ENCODE assay signal across 8 cellular contexts in genomic region chr19:37719927-37720265, GRCh38. TPM values are rescaled to one million over a fixed set of nuclear protein-coding genes. Genes with fewer than 3 reads are reported as not detected.
A peak's percentile ranks its signal among the peaks of the same experiment; 100 is the strongest.
DNase-seq lines count a peak whose midpoint lies in the region; ATAC-seq and TF ChIP-seq lines count a peak whose summit lies in the region.

No MANE protein-coding gene starts in this region.

- TF ChIP-seq RAD21 in liver (IDR thresholded peaks at IDR 0.05), result no peak

- H3K27ac Mint-ChIP-seq in activated CD4-positive, alpha-beta T cell treated with anti-CD3 and anti-CD28 coated beads, Interleukin-2, amount 10 ng/mL, durations not matched to agents 7 days and 5 days, result peak overlapping the region; percentile 83

- H3K27ac ChIP-seq in adrenal gland (peak overlapping the region in 4 of 5 donors; percentile 15 to 78 (median 58)), liver (ENCODE audit: low read depth in 1 of 2, low read length in 2 of 2) (peak overlapping the region in 1 of 2 donors; percentile 54), thyroid gland (peak overlapping the region in 2 of 3 donors; percentile 71 to 81)

- peaks cover 18% of the 10 kb centered on the region for H3K9me3 Mint-ChIP-seq in activated CD4-positive, alpha-beta T cell treated with anti-CD3 and anti-CD28 coated beads, Interleukin-2, amount 10 ng/mL, durations not matched to agents 7 days and 5 days

- POLR2A ChIA-PET in activated CD4-positive, alpha-beta T cell treated with anti-CD3 and anti-CD28 coated beads, Interleukin-2, amount 10 ng/mL, durations not matched to agents 7 days and 5 days (lab: Charles Lee), result no interaction called here

- peaks cover 20% of the 10 kb centered on the region for H3K36me3 Mint-ChIP-seq in activated CD4-positive, alpha-beta T cell treated with anti-CD3 and anti-CD28 coated beads, Interleukin-2, amount 10 ng/mL, durations not matched to agents 7 days and 5 days (ENCODE audit: low read depth)

- peak in 1 of 6 experiments; percentile 29 for TF ChIP-seq CTCF in adrenal gland (IDR thresholded peaks at IDR 0.05)
- no peak for TF ChIP-seq CTCF in liver (IDR thresholded peaks at IDR 0.05; ENCODE audit: low read depth, low read length, missing input control)
- TF ChIP-seq CTCF in thyroid gland (IDR thresholded peaks at IDR 0.05), result peak in 1 of 6 experiments; percentile 10

- H3K9me3 ChIP-seq in adrenal gland (replicated peaks in 1 of 3) (no peaks in the 10 kb centered on the region), liver (ENCODE audit: control insufficient read depth in 4 of 4, low read length in 3 of 4) (peaks cover 12 to 25% (median 18%) of the 10 kb centered on the region in 4 donors), thyroid gland (no peaks in the 10 kb centered on the region)

- H3K36me3 ChIP-seq in adrenal gland (replicated peaks in 1 of 2) (no peaks in the 10 kb centered on the region), liver (ENCODE audit: control insufficient read depth in 4 of 4, insufficient read depth in 3 of 4, low read depth in 1 of 4, low read length in 3 of 4) (no peaks in the 10 kb centered on the region), thyroid gland (no peaks in the 10 kb centered on the region)

- DNase-seq in activated CD4-positive, alpha-beta T cell treated with anti-CD3 and anti-CD28 coated beads, Interleukin-2, amount 10 ng/mL, durations not matched to agents 7 days and 5 days, result no peak
- DNase-seq in activated CD4-positive, alpha-beta T cell treated with anti-CD3 and anti-CD28 coated beads for 1 hour, result no peak
- DNase-seq in adrenal gland (no peak), thyroid gland (no peak), cerebellar nuclear complex (lab: John Stamatoyannopoulos, UW) (no peak)
- DNase-seq in stimulated activated naive CD4-positive, alpha-beta T cell treated with Interleukin-2 at 50 U/mL for 16 hours (lab: John Stamatoyannopoulos, UW), result no peak

- no peaks in the 10 kb centered on the region for H3K27me3 Mint-ChIP-seq in activated CD4-positive, alpha-beta T cell treated with anti-CD3 and anti-CD28 coated beads, Interleukin-2, amount 10 ng/mL, durations not matched to agents 7 days and 5 days

- peaks cover 14% of the 10 kb centered on the region for H3K4me1 Mint-ChIP-seq in activated CD4-positive, alpha-beta T cell treated with anti-CD3 and anti-CD28 coated beads, Interleukin-2, amount 10 ng/mL, durations not matched to agents 7 days and 5 days

- no peaks in the 10 kb centered on the region for H3K27me3 ChIP-seq in adrenal gland
- H3K27me3 ChIP-seq in liver (ENCODE audit: control insufficient read depth in 4 of 4, insufficient read depth in 4 of 4, low read length in 3 of 4), result no peaks in the 10 kb centered on the region
- H3K27me3 ChIP-seq in thyroid gland, result no peaks in the 10 kb centered on the region

- no peak overlapping the region for H3K9ac ChIP-seq in liver (ENCODE audit: low read depth in 1 of 2, low read length in 2 of 2)

- no peak for ATAC-seq in GM21447 (IDR thresholded peaks at IDR 0.05; ENCODE audit: unreplicated experiment)

- 6 to 12% (median 8%) methylated on average over 5 to 8 of the region's 8 CpGs for WGBS in adrenal gland, 4 donors
- 12% methylated on average over 8 of the region's 8 CpGs for WGBS in liver
- WGBS in thyroid gland, 2 donors, result 10 to 12% methylated on average over 8 of the region's 8 CpGs

- CTCF ChIA-PET in activated CD4-positive, alpha-beta T cell treated with anti-CD3 and anti-CD28 coated beads, Interleukin-2, amount 10 ng/mL, durations not matched to agents 7 days and 5 days (lab: Charles Lee), result no interaction called here

- TF ChIP-seq POLR2A in adrenal gland (IDR thresholded peaks at IDR 0.05), result no peak
- TF ChIP-seq POLR2A in thyroid gland (IDR thresholded peaks at IDR 0.05), result no peak

- intact Hi-C loops in adrenal gland (cut with DNase I) (no loop called here), thyroid gland (cut with DNase I) (no loop called here)

- peak overlapping the region; percentile 85 for H3K4me3 Mint-ChIP-seq in activated CD4-positive, alpha-beta T cell treated with anti-CD3 and anti-CD28 coated beads, Interleukin-2, amount 10 ng/mL, durations not matched to agents 7 days and 5 days

- H3K4me3 ChIP-seq in adrenal gland (peak overlapping the region in 3 of 4 donors; percentile 37 to 77 (median 66)), liver (ENCODE audit: low read depth in 1 of 3, low read length in 3 of 3) (peak overlapping the region; percentile 70 to 75 (median 73)), thyroid gland (replicated peaks in 1 of 3) (peak overlapping the region; percentile 40 to 96 (median 77))

- H3K4me1 ChIP-seq in adrenal gland (replicated peaks in 1 of 2) (peaks cover 9 to 14% of the 10 kb centered on the region in 2 donors), liver (ENCODE audit: control insufficient read depth in 4 of 4, insufficient read depth in 4 of 4, low read length in 3 of 4) (no peaks in the 10 kb centered on the region), thyroid gland (peaks cover 11 to 13% of the 10 kb centered on the region in 2 donors)

TF ChIP-seq in liver, 16 proteins besides CTCF, POLR2A, EP300 and RAD21:
- TF ChIP-seq GABPA (IDR thresholded peaks at IDR 0.05 in 1 of 2, conservative IDR thresholded peaks at IDR 0.05 in 1 of 2) (peak in 1 of 2 donors; percentile 8), EGR1 (IDR thresholded peaks at IDR 0.05; ENCODE audit: low read depth in 2 of 2) (no peak), ATF3 (IDR thresholded peaks at IDR 0.05) (no peak)

RNA-seq across cellular contexts. Expression of gene ZNF607, which starts 0.3 kb away (rescaled TPM):
- 1 to 10 TPM; 4.5 to 6.2 TPM for total RNA-seq in activated CD4-positive, alpha-beta T cell treated with anti-CD3 and anti-CD28 coated beads, Interleukin-2, amount 10 ng/mL, durations not matched to agents 7 days and 5 days
- total RNA-seq in adrenal gland (10 to 100 TPM in 2 of 8 donors, 1 to 10 TPM in 6; 3.8 to 14.9 (median 4.8) TPM), liver (1 to 10 TPM in 1 of 2 donors, under 1 TPM in 1; 0.84 to 2.6 TPM), thyroid gland (10 to 100 TPM in 3 of 4 donors, 1 to 10 TPM in 1; 8.0 to 15.8 (median 11.1) TPM)
- polyA plus RNA-seq in adrenal gland (1 to 10 TPM; 3.7 to 4.4 (median 4.2) TPM), liver (under 1 TPM; 0.22 to 0.28 TPM)

RNA-seq across cellular contexts. Expression of gene ZNF573, which starts 59.5 kb away (rescaled TPM):
- 1 to 10 TPM; 7.7 to 7.9 TPM for total RNA-seq in activated CD4-positive, alpha-beta T cell treated with anti-CD3 and anti-CD28 coated beads, Interleukin-2, amount 10 ng/mL, durations not matched to agents 7 days and 5 days
- total RNA-seq in adrenal gland (10 to 100 TPM in 5 of 8 donors, 1 to 10 TPM in 3; 3.4 to 19.1 (median 14.9) TPM), liver (1 to 10 TPM; 4.5 to 5.0 TPM), thyroid gland (10 to 100 TPM; 15.5 to 26.3 (median 22.3) TPM)
- polyA plus RNA-seq in adrenal gland (1 to 10 TPM in 2 of 3 donors, under 1 TPM in 1; 0.77 to 6.8 (median 1.9) TPM), liver (1 to 10 TPM in 1 of 2 donors, under 1 TPM in 1; 0.42 to 3.9 TPM)
